ENCODE assay signal across 2 cellular contexts in genomic region chr1:6777813-6778212, GRCh38.
TF ChIP-seq lines count a peak whose summit lies in the region.

No MANE protein-coding gene starts in this region.

TF ChIP-seq in GM12891, 5 proteins besides CTCF, POLR2A, EP300 and RAD21:
- TF ChIP-seq SPI1 (IDR thresholded peaks at IDR 0.05; ENCODE audit: low read depth, low read length) (no peak), TAF1 (IDR thresholded peaks at IDR 0.05; ENCODE audit: low read depth, low read length) (no peak), POU2F2 (IDR thresholded peaks at IDR 0.05; ENCODE audit: low read depth, low read length) (no peak), PAX5 (IDR thresholded peaks at IDR 0.05; ENCODE audit: insufficient read depth, low read length, severe bottlenecking) (no peak), POLR2AphosphoS5 (IDR thresholded peaks at IDR 0.05; ENCODE audit: low read depth, low read length) (no peak)

TF ChIP-seq in GM12878, 131 proteins besides CTCF, POLR2A, EP300 and RAD21:
- TF ChIP-seq FOXM1 (IDR thresholded peaks at IDR 0.05; ENCODE audit: low read depth, low read length): no peak
